Comparison of ENCODE assay signal across 26 cellular contexts in genomic region chr13:71055644-71056043, GRCh38.
"Had no signal": no experiment of that assay in that cellular context is flagged by ENCODE, and none has a peak within 500 bp of the region (broad histone marks: within the 10 kb centered on the region; RNA-seq: fewer than 3 reads in every experiment).

No MANE protein-coding gene starts in this region.

- H3K36me3 ChIP-seq: heart left ventricle, neutrophil, spleen, tibial nerve, upper lobe of right lung had no signal

- H3K27me3 ChIP-seq: dorsolateral prefrontal cortex, heart left ventricle, neutrophil, spleen, testis, tibial nerve, upper lobe of right lung had no signal

- H3K27ac ChIP-seq: dorsolateral prefrontal cortex, heart left ventricle, neutrophil, psoas muscle, spleen, testis, tibial nerve, upper lobe of right lung had no signal

- H3K4me3 Mint-ChIP-seq: nephron; stimulated activated naive B cell treated with anti-CD40 and anti-IgM and Interleukin-4, amounts not matched to agents 10 μg/mL and 1 μg/mL and 100 μg/mL, for 72 hours; stimulated activated naive CD8-positive, alpha-beta T cell treated with anti-CD3 and anti-CD28 coated beads, Interleukin-15, amount 100 ng/mL, for 72 hours had no signal

- H3K4me1 Mint-ChIP-seq: naive B cell; nephron; stimulated activated naive CD8-positive, alpha-beta T cell treated with anti-CD3 and anti-CD28 coated beads, Interleukin-15, amount 100 ng/mL, for 72 hours had no signal

- H3K36me3 Mint-ChIP-seq: naive B cell; stimulated activated naive B cell treated with anti-CD40 and anti-IgM and Interleukin-4, amounts not matched to agents 10 μg/mL and 1 μg/mL and 100 μg/mL, for 72 hours had no signal

- DNase-seq: cortex of kidney; dorsolateral prefrontal cortex; effector CD8-positive, alpha-beta T cell; heart left ventricle; hippocampal formation; left colon; left ventricle myocardium superior; mesenchymal stem cell; naive B cell; psoas muscle; retina; spleen; stimulated activated CD4-positive, alpha-beta T cell treated with anti-CD3 and anti-CD28 coated beads, Interleukin-15, amount 100 ng/mL, for 24 hours; stimulated activated CD4-positive, alpha-beta T cell treated with anti-CD3 and anti-CD28 coated beads, Interleukin-1b, Interleukin-23, amount 100 ng/mL, for 48 hours; stimulated activated CD4-positive, alpha-beta T cell treated with anti-CD3 and anti-CD28 coated beads, Interleukin-4, amount 100 ng/mL, for 24 hours; stimulated activated naive B cell treated with anti-CD40 and anti-IgM and Interleukin-4, amounts not matched to agents 10 μg/mL and 1 μg/mL and 100 μg/mL, for 72 hours; stimulated activated naive CD8-positive, alpha-beta T cell treated with anti-CD3 and anti-CD28 coated beads, Interleukin-15, amount 100 ng/mL, for 72 hours; testis; upper lobe of right lung had no signal

- H3K27me3 Mint-ChIP-seq: naive B cell; stimulated activated naive B cell treated with anti-CD40 and anti-IgM and Interleukin-4, amounts not matched to agents 10 μg/mL and 1 μg/mL and 100 μg/mL, for 72 hours; stimulated activated naive CD8-positive, alpha-beta T cell treated with anti-CD3 and anti-CD28 coated beads, Interleukin-15, amount 100 ng/mL, for 72 hours had no signal

- H3K27ac Mint-ChIP-seq: nephron; stimulated activated naive B cell treated with anti-CD40 and anti-IgM and Interleukin-4, amounts not matched to agents 10 μg/mL and 1 μg/mL and 100 μg/mL, for 72 hours; stimulated activated naive CD8-positive, alpha-beta T cell treated with anti-CD3 and anti-CD28 coated beads, Interleukin-15, amount 100 ng/mL, for 72 hours had no signal

- H3K9me3 ChIP-seq: neutrophil, testis, upper lobe of right lung had no signal

- FAIRE-seq: frontal cortex had no signal

- ATAC-seq: esophagus mucosa; heart left ventricle; left colon; left ventricle myocardium superior; psoas muscle; sciatic nerve; stimulated activated naive B cell treated with anti-CD40 and anti-IgM and Interleukin-4, amounts not matched to agents 10 μg/mL and 1 μg/mL and 100 μg/mL, for 72 hours; stimulated activated naive CD8-positive, alpha-beta T cell treated with anti-CD3 and anti-CD28 coated beads, Interleukin-15, amount 100 ng/mL, for 72 hours; upper lobe of right lung had no signal

- H3K4me1 ChIP-seq: heart left ventricle, psoas muscle, spleen, testis, tibial nerve, upper lobe of right lung had no signal

- H3K4me3 ChIP-seq: dorsolateral prefrontal cortex, heart left ventricle, lung, psoas muscle, spleen, testis, tibial nerve, upper lobe of right lung had no signal
